9 cellular contexts compared by ENCODE assay signal in the genomic region with DNA sequence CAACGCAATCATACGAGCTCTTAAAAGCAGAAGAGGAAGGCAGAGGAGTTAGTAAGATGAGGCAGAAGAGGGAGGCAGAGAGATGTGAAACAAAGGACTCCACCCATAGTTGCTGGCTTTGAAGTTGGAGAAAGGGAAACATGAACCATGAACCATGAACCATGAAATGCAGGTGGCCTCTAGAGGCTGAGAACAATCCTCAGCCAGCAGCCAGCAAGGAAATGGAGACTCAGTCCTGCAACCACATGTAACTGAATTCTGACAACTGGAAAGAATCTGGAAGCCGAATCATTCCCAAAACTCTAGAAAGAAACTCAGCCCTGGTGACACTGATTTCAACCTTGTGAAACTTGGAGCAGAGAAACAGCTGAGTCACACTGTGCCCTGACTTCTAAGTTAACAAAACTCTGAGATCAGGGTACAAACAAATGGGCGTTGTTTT. TPM values are rescaled to one million over a fixed set of nuclear protein-coding genes. Genes with fewer than 3 reads are reported as not detected.
DNase-seq lines count a peak whose midpoint lies in the region; ATAC-seq and TF ChIP-seq lines count a peak whose summit lies in the region.
"Had no signal": no experiment of that assay in that cellular context is flagged by ENCODE, and none has a peak within 500 bp of the region (broad histone marks: within the 10 kb centered on the region; RNA-seq: fewer than 3 reads in every experiment).

No MANE protein-coding gene starts in this region.

- no peaks in the 10 kb centered on the region for H3K36me3 ChIP-seq in thymus (ENCODE audit: control insufficient read depth, insufficient read depth)
- H3K36me3 ChIP-seq: neutrophil had no signal

- H3K27ac ChIP-seq in thymus (ENCODE audit: low read depth) = peak overlapping the region; percentile 67
- H3K27ac ChIP-seq: neutrophil had no signal

- peaks cover 4% of the 10 kb centered on the region for H3K4me1 ChIP-seq in thymus (ENCODE audit: control insufficient read depth, insufficient read depth, low read length)

- TF ChIP-seq CTCF in fibroblast of mammary gland (conservative IDR thresholded peaks at IDR 0.05; ENCODE audit: control insufficient read depth, insufficient read depth, low read depth, low read length) = no peak

- DNase-seq in CD1c-positive myeloid dendritic cell (ENCODE audit: extremely low spot score) = peak; percentile 75
- DNase-seq in RKO (ENCODE audit: low spot score) = peak; percentile 49
- peak; percentile 87 for DNase-seq in fibroblast of mammary gland (ENCODE audit: low read depth)
- no peak for DNase-seq in NCI-H187 treated with DMSO at 0.1 percent for 48 hours (lab: John Stamatoyannopoulos, UW)
- DNase-seq in cerebellar nuclear complex (lab: John Stamatoyannopoulos, UW) = no peak

- ATAC-seq in GM18858 (IDR thresholded peaks at IDR 0.05; ENCODE audit: unreplicated experiment) (peak; percentile 54), HG03025 (IDR thresholded peaks at IDR 0.05; ENCODE audit: low FRiP score, unreplicated experiment) (peak; percentile 58)

- no peaks in the 10 kb centered on the region for H3K9me3 ChIP-seq in thymus (ENCODE audit: control insufficient read depth)
- H3K9me3 ChIP-seq: neutrophil had no signal

- no peaks in the 10 kb centered on the region for H3K27me3 ChIP-seq in thymus (ENCODE audit: control insufficient read depth, insufficient read depth)

- H3K4me3 ChIP-seq in fibroblast of mammary gland (ENCODE audit: control insufficient read depth, low read depth, low read length) = no peak overlapping the region
- no peak overlapping the region for H3K4me3 ChIP-seq in thymus (ENCODE audit: low read length)

- WGBS in thymus = 69% methylated on average over 4 of the region's 4 CpGs

RNA-seq across cellular contexts. Expression of gene DIPK1A, which starts 10.1 kb away (rescaled TPM):
- polyA plus RNA-seq in thymus = 13.1 TPM

Comparison
In these comparisons a context has a peak if more than half of its experiments do, and no peak if none do; other contexts are left out.
1. DNase-seq: peak in CD1c-positive myeloid dendritic cell (single experiment), RKO (single experiment) and fibroblast of mammary gland (single experiment); none in NCI-H187 treated with DMSO at 0.1 percent for 48 hours (single experiment) and cerebellar nuclear complex (0 of 2).